34 cellular contexts compared by ENCODE assay signal in the genomic region with DNA sequence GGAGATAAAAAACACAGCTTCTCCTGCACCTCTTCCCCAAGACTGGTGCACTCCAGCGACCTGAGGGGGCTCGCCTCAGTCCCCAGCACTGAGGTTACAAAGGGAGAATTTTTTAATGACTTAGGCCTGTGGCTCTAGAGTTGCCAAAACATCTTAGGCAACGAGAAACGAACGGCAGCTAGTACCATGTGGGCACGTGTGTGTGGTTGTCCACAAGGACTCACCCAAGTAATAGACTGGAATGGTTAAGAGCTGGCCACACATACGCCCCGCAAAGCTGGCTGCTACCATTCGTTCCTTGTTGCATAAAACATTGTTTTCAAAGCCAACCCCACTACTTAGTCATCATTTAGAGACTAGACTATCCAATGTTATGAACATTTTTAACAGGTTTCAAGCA. TPM values are rescaled to one million over a fixed set of nuclear protein-coding genes. Genes with fewer than 3 reads are reported as not detected.
"Had no signal": no experiment of that assay in that cellular context is flagged by ENCODE, and none has a peak within 500 bp of the region (broad histone marks: within the 10 kb centered on the region; RNA-seq: fewer than 3 reads in every experiment).

No MANE protein-coding gene starts in this region.

- H3K27ac ChIP-seq: ascending aorta, coronary artery, dorsolateral prefrontal cortex, foreskin keratinocyte, gastrocnemius medialis, heart left ventricle, WERI-Rb-1 had no signal

- H3K4me3 ChIP-seq: ascending aorta, coronary artery, dorsolateral prefrontal cortex, gastrocnemius medialis, heart left ventricle had no signal

- H3K9me3 Mint-ChIP-seq: activated naive CD4-positive, alpha-beta T cell treated with anti-CD3 and anti-CD28 coated beads, Interleukin-2, amount 10 ng/mL, durations not matched to agents 7 days and 5 days; activated naive CD8-positive, alpha-beta T cell treated with anti-CD3 and anti-CD28 coated beads, Interleukin-2, amount 10 ng/mL, durations not matched to agents 7 days and 5 days; activated T-helper 2 cell treated with anti-CD3 and anti-CD28 coated beads, Interferon-gamma antibody, Interleukin-2, Interleukin-4, amounts not matched to agents 10 μg/mL and 5 μg/mL and 100 μg/mL, durations not matched to agents 14 hours and 24 hours and 36 hours; central memory CD8-positive, alpha-beta T cell; T-helper 2 cell treated with Interferon-gamma antibody and Interleukin-4, amounts not matched to agents 5 μg/mL and 100 μg/mL, for 36 hours had no signal

- H3K27me3 ChIP-seq: ascending aorta, foreskin keratinocyte had no signal

- H3K27ac Mint-ChIP-seq: activated B cell treated with CpG ODN at 0.5 μM for 24 hours; activated CD8-positive, alpha-beta memory T cell treated with anti-CD3 and anti-CD28 coated beads, Interleukin-2, amount 10 ng/mL, durations not matched to agents 7 days and 5 days; activated CD8-positive, alpha-beta T cell treated with anti-CD3 and anti-CD28 coated beads, Interleukin-2, amount 10 ng/mL, durations not matched to agents 7 days and 5 days; activated naive CD4-positive, alpha-beta T cell treated with anti-CD3 and anti-CD28 coated beads, Interleukin-2, amount 10 ng/mL, durations not matched to agents 7 days and 5 days; activated naive CD4-positive, alpha-beta T cell treated with anti-CD3 and anti-CD28 coated beads, Interleukin-2, amount 50 U/mL, for 72 hours; activated naive CD8-positive, alpha-beta T cell treated with anti-CD3 and anti-CD28 coated beads, Interleukin-2, amount 10 ng/mL, durations not matched to agents 7 days and 5 days; activated T-helper 1 cell treated with anti-CD3 and anti-CD28 coated beads, Interleukin-12 subunit alpha, Interleukin-12 subunit beta, Interleukin-2, Interleukin-4 antibody, amounts not matched to agents 30 ng/mL and 10 ng/mL and 1 ng/mL, durations not matched to agents 14 hours and 24 hours and 36 hours; activated T-helper 2 cell treated with anti-CD3 and anti-CD28 coated beads, Interferon-gamma antibody, Interleukin-2, Interleukin-4, amounts not matched to agents 10 μg/mL and 5 μg/mL and 100 μg/mL, durations not matched to agents 14 hours and 24 hours and 36 hours; brain; dendritic cell treated with granulocyte-macrophage colony-stimulating factor and Interleukin-4, amounts not matched to agents 40 ng/mL and 50 ng/mL, for 4 days; endodermal cell; T-helper 2 cell treated with Interferon-gamma antibody and Interleukin-4, amounts not matched to agents 5 μg/mL and 100 μg/mL, for 36 hours had no signal

- H3K27me3 Mint-ChIP-seq: activated CD8-positive, alpha-beta memory T cell treated with anti-CD3 and anti-CD28 coated beads, Interleukin-2, amount 10 ng/mL, durations not matched to agents 7 days and 5 days had no signal

- DNase-seq: activated B cell treated with CpG ODN at 0.5 μM for 24 hours; activated CD4-positive, alpha-beta T cell treated with anti-CD3 and anti-CD28 coated beads for 48 hours; activated CD4-positive, alpha-beta T cell treated with anti-CD3 and anti-CD28 coated beads, Interleukin-2, amount 50 U/mL, for 1 hour; activated CD4-positive, alpha-beta T cell treated with anti-CD3 and anti-CD28 coated beads, Interleukin-2, amount 50 U/mL, for 48 hours; activated CD8-positive, alpha-beta memory T cell treated with anti-CD3 and anti-CD28 coated beads, Interleukin-2, amount 10 ng/mL, durations not matched to agents 7 days and 5 days; activated CD8-positive, alpha-beta memory T cell treated with anti-CD3 and anti-CD28 coated beads, Interleukin-2, amount 50 U/mL, for 4 hours; activated CD8-positive, alpha-beta T cell treated with anti-CD3 and anti-CD28 coated beads, Interleukin-2, amount 10 ng/mL, durations not matched to agents 7 days and 5 days; activated effector memory CD4-positive, alpha-beta T cell treated with anti-CD3 and anti-CD28 coated beads, Interleukin-2, amount 50 U/mL, for 16 hours; activated naive CD4-positive, alpha-beta T cell; activated naive CD4-positive, alpha-beta T cell treated with anti-CD3 and anti-CD28 coated beads, Interleukin-2, amount 10 ng/mL, durations not matched to agents 7 days and 5 days; activated naive CD8-positive, alpha-beta T cell treated with anti-CD3 and anti-CD28 coated beads, Interleukin-2, amount 10 ng/mL, durations not matched to agents 7 days and 5 days; activated T-cell treated with anti-CD3 and anti-CD28 coated beads, Interleukin-2, amount 50 U/mL, for 1 hour; activated T-cell treated with anti-CD3 and anti-CD28 coated beads, Interleukin-2, amount 50 U/mL, for 48 hours; dorsolateral prefrontal cortex; effector memory CD4-positive, alpha-beta T cell; endodermal cell; foreskin keratinocyte; gastrocnemius medialis; glutamatergic neuron; hypothalamus; T1000; WERI-Rb-1 had no signal

- H3K4me3 Mint-ChIP-seq: activated B cell treated with CpG ODN at 0.5 μM for 24 hours; activated CD8-positive, alpha-beta memory T cell treated with anti-CD3 and anti-CD28 coated beads, Interleukin-2, amount 10 ng/mL, durations not matched to agents 7 days and 5 days; activated CD8-positive, alpha-beta T cell treated with anti-CD3 and anti-CD28 coated beads, Interleukin-2, amount 10 ng/mL, durations not matched to agents 7 days and 5 days; activated naive CD4-positive, alpha-beta T cell treated with anti-CD3 and anti-CD28 coated beads, Interleukin-2, amount 10 ng/mL, durations not matched to agents 7 days and 5 days; activated naive CD8-positive, alpha-beta T cell treated with anti-CD3 and anti-CD28 coated beads, Interleukin-2, amount 10 ng/mL, durations not matched to agents 7 days and 5 days; activated T-helper 1 cell treated with anti-CD3 and anti-CD28 coated beads, Interleukin-12 subunit alpha, Interleukin-12 subunit beta, Interleukin-2, Interleukin-4 antibody, amounts not matched to agents 30 ng/mL and 10 ng/mL and 1 ng/mL, durations not matched to agents 14 hours and 24 hours and 36 hours; brain; central memory CD8-positive, alpha-beta T cell; dendritic cell treated with granulocyte-macrophage colony-stimulating factor and Interleukin-4, amounts not matched to agents 40 ng/mL and 50 ng/mL, for 4 days; endodermal cell; T-helper 2 cell treated with Interferon-gamma antibody and Interleukin-4, amounts not matched to agents 5 μg/mL and 100 μg/mL, for 36 hours had no signal

- H3K4me1 Mint-ChIP-seq: activated B cell treated with CpG ODN at 0.5 μM for 24 hours; activated CD8-positive, alpha-beta memory T cell treated with anti-CD3 and anti-CD28 coated beads, Interleukin-2, amount 10 ng/mL, durations not matched to agents 7 days and 5 days; activated naive CD4-positive, alpha-beta T cell treated with anti-CD3 and anti-CD28 coated beads, Interleukin-2, amount 10 ng/mL, durations not matched to agents 7 days and 5 days; activated naive CD8-positive, alpha-beta T cell treated with anti-CD3 and anti-CD28 coated beads, Interleukin-2, amount 10 ng/mL, durations not matched to agents 7 days and 5 days; central memory CD8-positive, alpha-beta T cell; endodermal cell had no signal

- H3K36me3 Mint-ChIP-seq: activated CD8-positive, alpha-beta memory T cell treated with anti-CD3 and anti-CD28 coated beads, Interleukin-2, amount 10 ng/mL, durations not matched to agents 7 days and 5 days; activated naive CD4-positive, alpha-beta T cell treated with anti-CD3 and anti-CD28 coated beads, Interleukin-2, amount 10 ng/mL, durations not matched to agents 7 days and 5 days; activated naive CD8-positive, alpha-beta T cell treated with anti-CD3 and anti-CD28 coated beads, Interleukin-2, amount 10 ng/mL, durations not matched to agents 7 days and 5 days; brain had no signal

- H3K36me3 ChIP-seq: gastrocnemius medialis, heart left ventricle had no signal

- ATAC-seq: activated CD4-positive, CD25-positive, alpha-beta regulatory T cell treated with anti-CD3 and anti-CD28 coated beads, Interleukin-2, amount 50 U/mL, for 24 hours; activated CD8-positive, alpha-beta memory T cell treated with anti-CD3 and anti-CD28 coated beads, Interleukin-2, amount 10 ng/mL, durations not matched to agents 7 days and 5 days; activated CD8-positive, alpha-beta T cell treated with anti-CD3 and anti-CD28 coated beads, Interleukin-2, amount 10 ng/mL, durations not matched to agents 7 days and 5 days; activated naive CD4-positive, alpha-beta T cell treated with anti-CD3 and anti-CD28 coated beads, Interleukin-2, amount 50 U/mL, for 72 hours; esophagus mucosa; foreskin keratinocyte; gastrocnemius medialis; heart left ventricle had no signal

- H3K4me1 ChIP-seq: ascending aorta, foreskin keratinocyte, gastrocnemius medialis, heart left ventricle had no signal

RNA-seq across cellular contexts. Expression of a gene that starts 26.9 kb away (rescaled TPM):
- total RNA-seq: activated CD8-positive, alpha-beta memory T cell treated with anti-CD3 and anti-CD28 coated beads, Interleukin-2, amount 10 ng/mL, durations not matched to agents 7 days and 5 days; activated CD8-positive, alpha-beta T cell treated with anti-CD3 and anti-CD28 coated beads, Interleukin-2, amount 10 ng/mL, durations not matched to agents 7 days and 5 days; activated T-helper 1 cell treated with anti-CD3 and anti-CD28 coated beads, Interleukin-12 subunit alpha, Interleukin-12 subunit beta, Interleukin-2, Interleukin-4 antibody, amounts not matched to agents 30 ng/mL and 10 ng/mL and 1 ng/mL, durations not matched to agents 14 hours and 24 hours and 36 hours; activated T-helper 2 cell treated with anti-CD3 and anti-CD28 coated beads, Interferon-gamma antibody, Interleukin-2, Interleukin-4, amounts not matched to agents 10 μg/mL and 5 μg/mL and 100 μg/mL, durations not matched to agents 14 hours and 24 hours and 36 hours had no signal
